Comparison of ENCODE assay signal across 24 cellular contexts in the genomic region with DNA sequence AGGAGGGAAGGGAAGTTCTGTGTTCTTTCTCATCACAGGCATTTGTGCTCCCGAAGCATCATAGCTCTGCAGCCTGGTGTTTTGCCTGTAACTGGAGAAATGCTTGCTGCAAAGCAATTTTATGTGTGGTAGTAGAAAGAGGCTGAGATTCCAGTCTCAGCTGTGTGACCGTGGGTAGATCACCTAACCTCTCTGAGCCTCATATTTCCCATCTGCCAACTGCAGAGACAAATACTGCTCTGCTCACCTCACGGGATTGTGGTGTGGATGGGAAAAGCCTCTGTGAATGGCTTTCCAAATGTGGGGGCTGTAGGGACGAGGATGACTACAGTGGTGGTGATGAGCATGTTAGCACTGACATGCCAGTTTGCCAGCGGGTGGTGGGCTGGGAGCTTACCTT.
"Had no signal": no experiment of that assay in that cellular context is flagged by ENCODE, and none has a peak within 500 bp of the region (broad histone marks: within the 10 kb centered on the region; RNA-seq: fewer than 3 reads in every experiment).

No MANE protein-coding gene starts in this region.

- H2AFZ ChIP-seq: hepatocyte had no signal

- H3K4me3 ChIP-seq: hepatocyte, left ventricle myocardium inferior, ovary, right atrium auricular region, skin epidermis, stomach, testis, thyroid gland, transverse colon, upper lobe of left lung, vagina had no signal

- H3K27me3 Mint-ChIP-seq: memory B cell; naive B cell; stimulated activated naive B cell treated with anti-CD40 and anti-IgM and Interleukin-4, amounts not matched to agents 10 μg/mL and 1 μg/mL and 100 μg/mL, for 72 hours had no signal

- H3K9me3 ChIP-seq: left ventricle myocardium inferior, ovary, right atrium auricular region, stomach, testis, thyroid gland, transverse colon, upper lobe of left lung, vagina had no signal

- H3K79me2 ChIP-seq: hepatocyte had no signal

- H3K4me1 Mint-ChIP-seq: natural killer cell had no signal

- H3K4me1 ChIP-seq: left ventricle myocardium inferior, right atrium auricular region, stomach, thyroid gland, transverse colon, upper lobe of left lung, vagina had no signal

- H3K9me3 Mint-ChIP-seq: memory B cell; mesothelial cell of epicardium; naive B cell; natural killer cell; nephron progenitor cell; stimulated activated naive B cell treated with anti-CD40 and anti-IgM and Interleukin-4, amounts not matched to agents 10 μg/mL and 1 μg/mL and 100 μg/mL, for 72 hours had no signal

- H3K36me3 ChIP-seq: left ventricle myocardium inferior, ovary, right atrium auricular region, stomach, thyroid gland, transverse colon, upper lobe of left lung, vagina had no signal

- ATAC-seq: natural killer cell; sciatic nerve; stimulated activated naive B cell treated with anti-CD40 and anti-IgM and Interleukin-4, amounts not matched to agents 10 μg/mL and 1 μg/mL and 100 μg/mL, for 72 hours; stimulated activated naive CD8-positive, alpha-beta T cell treated with anti-CD3 and anti-CD28 coated beads, Interleukin-15, Interleukin-2, amounts not matched to agents 100 U/mL and 50 U/mL, for 24 hours had no signal

- H3K27ac ChIP-seq: hepatocyte, left ventricle myocardium inferior, ovary, right atrium auricular region, skin epidermis, stomach, thyroid gland, transverse colon, upper lobe of left lung, vagina had no signal

- H3K27me3 ChIP-seq: hepatocyte, ovary, right atrium auricular region, testis, thyroid gland, transverse colon, upper lobe of left lung, vagina had no signal

- H3K4me3 Mint-ChIP-seq: memory B cell; mesothelial cell of epicardium; naive B cell; natural killer cell; nephron progenitor cell; stimulated activated naive B cell treated with anti-CD40 and anti-IgM and Interleukin-4, amounts not matched to agents 10 μg/mL and 1 μg/mL and 100 μg/mL, for 72 hours had no signal

- H3K36me3 Mint-ChIP-seq: mesothelial cell of epicardium, natural killer cell had no signal

- H3K4me2 ChIP-seq: hepatocyte had no signal

- DNase-seq: islet precursor cell; left ventricle myocardium inferior; naive B cell; natural killer cell; nephron progenitor cell; ovary; stimulated activated CD4-positive, alpha-beta T cell treated with anti-CD3 and anti-CD28 coated beads, Interleukin-12 subunit alpha, Interleukin-12 subunit beta, amount 100 ng/mL, for 4 hours; stimulated activated CD4-positive, alpha-beta T cell treated with anti-CD3 and anti-CD28 coated beads, Interleukin-15, amount 100 ng/mL, for 24 hours; stimulated activated CD4-positive, alpha-beta T cell treated with anti-CD3 and anti-CD28 coated beads, Interleukin-2, amount 100 ng/mL, for 24 hours; stimulated activated CD4-positive, alpha-beta T cell treated with anti-CD3 and anti-CD28 coated beads, Interleukin-4, amount 100 ng/mL, for 1 hour; stimulated activated naive B cell treated with anti-CD40 and anti-IgM and Interleukin-4, amounts not matched to agents 10 μg/mL and 1 μg/mL and 100 μg/mL, for 72 hours; stimulated activated naive CD8-positive, alpha-beta T cell treated with anti-CD3 and anti-CD28 coated beads, Interleukin-15, Interleukin-2, amounts not matched to agents 100 U/mL and 50 U/mL, for 24 hours; stomach; testis; thyroid gland; transverse colon had no signal

- H3K27ac Mint-ChIP-seq: memory B cell; mesothelial cell of epicardium; nephron progenitor cell; stimulated activated naive B cell treated with anti-CD40 and anti-IgM and Interleukin-4, amounts not matched to agents 10 μg/mL and 1 μg/mL and 100 μg/mL, for 72 hours had no signal
